Comparison of ENCODE assay signal across 9 cellular contexts in the genomic region with DNA sequence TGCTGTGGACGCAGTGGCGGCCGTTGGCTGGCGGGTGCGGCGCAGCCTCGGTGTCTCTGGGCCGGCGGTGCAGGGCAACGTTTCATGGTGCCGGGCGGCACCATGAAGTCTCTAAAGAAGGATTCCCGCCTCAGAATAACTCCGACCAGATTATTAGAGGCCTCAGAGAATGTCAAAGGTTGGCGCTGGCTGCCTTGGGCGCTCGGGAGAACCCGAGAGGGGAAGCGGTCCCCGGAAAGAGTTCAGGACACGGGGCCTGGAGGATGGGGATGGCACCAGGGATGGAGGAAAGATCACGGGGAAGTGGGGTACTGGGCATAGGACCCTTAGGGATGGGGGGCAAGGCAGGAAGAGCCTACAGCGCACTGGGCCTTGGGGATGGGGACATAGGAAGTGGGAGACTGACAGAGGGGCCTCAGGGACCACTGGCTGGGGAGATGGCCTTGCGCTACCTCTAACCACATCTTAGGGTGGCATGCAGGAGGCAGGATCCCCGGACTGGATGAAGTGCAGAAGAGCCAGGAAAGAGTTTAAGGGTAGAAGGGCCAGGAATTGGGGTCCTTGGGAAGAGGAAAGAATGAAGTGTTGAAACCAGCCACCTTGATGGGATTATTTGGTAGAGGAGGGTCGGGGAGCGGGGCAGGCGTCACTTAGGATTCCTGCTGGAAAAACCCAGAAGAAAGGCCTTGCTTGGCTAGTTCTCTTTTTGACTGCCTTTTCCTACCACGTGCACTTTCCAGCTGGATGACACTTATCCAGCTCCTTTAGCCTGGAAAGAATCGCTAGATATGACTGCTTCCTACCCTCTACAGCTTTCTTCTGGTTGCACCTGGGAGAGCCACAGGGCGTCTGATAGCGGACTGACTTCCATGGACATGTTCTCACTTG. TPM values are rescaled to one million over a fixed set of nuclear protein-coding genes. Genes with fewer than 3 reads are reported as not detected.
DNase-seq lines count a peak whose midpoint lies in the region; ATAC-seq and TF ChIP-seq lines count a peak whose summit lies in the region.
"Had no signal": no experiment of that assay in that cellular context is flagged by ENCODE, and none has a peak within 500 bp of the region (broad histone marks: within the 10 kb centered on the region; RNA-seq: fewer than 3 reads in every experiment).

No MANE protein-coding gene starts in this region.

- H3K4me1 ChIP-seq in HUES64 (ENCODE audit: insufficient read depth, low read length) (0 out of 2 replicates have a peak, but pooled peaks cover 11% of the 10 kb centered on the region), muscle layer of duodenum (ENCODE audit: control insufficient read depth in 1 of 2, insufficient read depth in 2 of 2, low read length in 2 of 2) (peaks cover 4 to 7% of the 10 kb centered on the region in 2 donors)

- no peaks in the 10 kb centered on the region for H3K9me3 ChIP-seq in HUES64 (ENCODE audit: insufficient read depth, low read depth, low read length)
- H3K9me3 ChIP-seq in muscle layer of duodenum (ENCODE audit: control insufficient read depth in 1 of 2, low read length in 2 of 2) = no peaks in the 10 kb centered on the region

- no peaks in the 10 kb centered on the region for H3K27me3 ChIP-seq in HUES64 (ENCODE audit: insufficient read depth, low read length)
- no peaks in the 10 kb centered on the region for H3K27me3 ChIP-seq in dorsolateral prefrontal cortex
- H3K27me3 ChIP-seq in muscle layer of duodenum (ENCODE audit: low read depth, low read length) = no peaks in the 10 kb centered on the region

- WGBS in HUES64 = 27% methylated on average over 32 of the region's 32 CpGs

- DNase-seq in dorsolateral prefrontal cortex (no peak), NCI-H1092 treated with DMSO at 0.1 percent for 48 hours (lab: John Stamatoyannopoulos, UW) (no peak), NCI-H345 (lab: John Stamatoyannopoulos, UW) (no peak), NCI-H1436 (lab: John Stamatoyannopoulos, UW) (no peak)

- peak overlapping the region; percentile 70 for H3K9ac ChIP-seq in HUES64 (ENCODE audit: low read depth, low read length)

- H3K36me3 ChIP-seq in HUES64 (ENCODE audit: insufficient read depth, low read length) (no peaks in the 10 kb centered on the region), muscle layer of duodenum (ENCODE audit: control insufficient read depth in 1 of 2, insufficient read depth in 2 of 2, low read length in 2 of 2) (no peaks in the 10 kb centered on the region)

- ATAC-seq in GM18868 (IDR thresholded peaks at IDR 0.05; ENCODE audit: unreplicated experiment) = no peak

- H3K27ac ChIP-seq in 22Rv1 (peak overlapping the region; percentile 44), HUES64 (ENCODE audit: low read depth, low read length) (peak overlapping the region; percentile 13; the same call in 1 of the 2 replicates), dorsolateral prefrontal cortex (peak overlapping the region in 56 of 59 donors; percentile 7 to 92 (median 78)), muscle layer of duodenum (ENCODE audit: low read length) (peak overlapping the region; percentile 75)

- TF ChIP-seq CTCF in 22Rv1 (IDR thresholded peaks at IDR 0.05) (peak; percentile 13), dorsolateral prefrontal cortex (IDR thresholded peaks at IDR 0.05 in 54 of 56, conservative IDR thresholded peaks at IDR 0.05 in 2 of 56; ENCODE audit: low read depth in 1 of 56, partially characterized antibody in 56 of 56) (peak in 11 of 56 donors; percentile 14 to 51 (median 31))

- intact Hi-C loops in dorsolateral prefrontal cortex (cut with DNase I) = no loop called here

- H3K4me3 ChIP-seq in HUES64 (ENCODE audit: low read length) (peak overlapping the region; percentile 91), dorsolateral prefrontal cortex (peak overlapping the region; percentile 52 to 89 (median 69)), muscle layer of duodenum (ENCODE audit: low read depth in 1 of 2, low read length in 2 of 2) (peak overlapping the region; percentile 52 to 76)

RNA-seq across cellular contexts. Expression of gene MYCBPAP, which starts 0.6 kb away (rescaled TPM):
- polyA plus RNA-seq in HUES64 (2013, experiment 1 of 2) = 0.25 TPM
- polyA plus RNA-seq in HUES64 (2013, experiment 2 of 2) = 1.3 TPM
- 10 to 100 TPM in 9 of 120 experiments, 1 to 10 TPM in 111; 1.7 to 14.6 (median 5.8) TPM for total RNA-seq in dorsolateral prefrontal cortex

RNA-seq across cellular contexts. Expression of gene EPN3, which starts 23.7 kb away (rescaled TPM):
- polyA plus RNA-seq in HUES64 (2013, experiment 1 of 2) = 1.2 TPM
- polyA plus RNA-seq in HUES64 (2013, experiment 2 of 2) = 1.3 TPM
- 10 to 100 TPM in 63 of 120 experiments, 1 to 10 TPM in 56, under 1 TPM in 1; 0.81 to 24.4 (median 10.4) TPM for total RNA-seq in dorsolateral prefrontal cortex
- total RNA-seq: T-helper 2 cell treated with Interferon-gamma antibody and Interleukin-4, amounts not matched to agents 100 ng/mL and 5 ng/mL, for 36 hours had no signal

RNA-seq across cellular contexts. Expression of gene RSAD1, which starts 30.2 kb away (rescaled TPM):
- polyA plus RNA-seq in HUES64 (2013, experiment 1 of 2) = 17.4 TPM
- polyA plus RNA-seq in HUES64 (2013, experiment 2 of 2) = 19.1 TPM
- total RNA-seq in dorsolateral prefrontal cortex = 10 to 100 TPM; 32.2 to 82.5 (median 54.8) TPM

RNA-seq across cellular contexts. Expression of gene SPATA20, which starts 38.2 kb away (rescaled TPM):
- polyA plus RNA-seq in HUES64 (2013, experiment 1 of 2) = 15.3 TPM
- 12.9 TPM for polyA plus RNA-seq in HUES64 (2013, experiment 2 of 2)
- total RNA-seq in dorsolateral prefrontal cortex = 10 to 100 TPM; 29.4 to 85.3 (median 53.1) TPM

RNA-seq across cellular contexts. Expression of gene CHAD, which starts 40.1 kb away (rescaled TPM):
- polyA plus RNA-seq in HUES64 (2013, experiment 1 of 2) = not detected
- polyA plus RNA-seq in HUES64 (2013, experiment 2 of 2) = 0.38 TPM
- total RNA-seq in dorsolateral prefrontal cortex = 10 to 100 TPM in 3 of 120 experiments, 1 to 10 TPM in 115, under 1 TPM in 2; 0.77 to 12.8 (median 3.5) TPM
- total RNA-seq: T-helper 2 cell treated with Interferon-gamma antibody and Interleukin-4, amounts not matched to agents 100 ng/mL and 5 ng/mL, for 36 hours had no signal

Comparison
In these comparisons a context has a peak if more than half of its experiments do, and no peak if none do; other contexts are left out.
1. H3K27ac ChIP-seq: peak in every context shown above with its lines; median percentile 78 in dorsolateral prefrontal cortex; 75 in muscle layer of duodenum; 44 in 22Rv1; 13 in HUES64.